In genomic region chr12:70920251-70920851, GRCh38 we compare ENCODE assay signal across 9 cellular contexts. TPM values are rescaled to one million over a fixed set of nuclear protein-coding genes. Genes with fewer than 3 reads are reported as not detected.
DNase-seq lines count a peak whose midpoint lies in the region; ATAC-seq and TF ChIP-seq lines count a peak whose summit lies in the region.
"Had no signal": no experiment of that assay in that cellular context is flagged by ENCODE, and none has a peak within 500 bp of the region (broad histone marks: within the 10 kb centered on the region; RNA-seq: fewer than 3 reads in every experiment).

Gene PTPRR (minus strand): TSS chr12:70920738. CDS start chr12:70920390, 348 bp downstream.

- no peak for TF ChIP-seq CTCF in suprapubic skin (IDR thresholded peaks at IDR 0.05)
- TF ChIP-seq CTCF in Caco-2 (IDR thresholded peaks at IDR 0.05; ENCODE audit: insufficient read depth in 1 of 2, low read depth in 1 of 2, low read length in 1 of 2, severe bottlenecking in 1 of 2, unreplicated experiment in 1 of 2): no peak

- H3K27ac Mint-ChIP-seq in Caco-2 (ENCODE audit: unreplicated experiment): no peak within 1 kb of the TSS

- H3K9me3 ChIP-seq in iPS-20b (ENCODE audit: insufficient read depth, low read depth, low read length) (no peaks in the 10 kb centered on the region), suprapubic skin (no peaks in the 10 kb centered on the region), Caco-2 (no peaks in the 10 kb centered on the region)

- peak; percentile 10 for DNase-seq in NCI-H1092 (lab: John Stamatoyannopoulos, UW)
- DNase-seq in SK-N-DZ (ENCODE audit: low spot score): peak; percentile 75
- no peak for DNase-seq in suprapubic skin (ENCODE audit: low spot score in 2 of 2)
- no peak for DNase-seq in Caco-2
- DNase-seq in LoVo (ENCODE audit: low spot score): no peak
- no peak for DNase-seq in 8988T

- no peak for TF ChIP-seq EP300 in suprapubic skin (IDR thresholded peaks at IDR 0.05)

- no peak within 1 kb of the TSS for H3K27ac ChIP-seq in iPS-20b (ENCODE audit: low read length)
- H3K27ac ChIP-seq in suprapubic skin: no peak within 1 kb of the TSS

- H3K4me3 ChIP-seq in iPS-20b (ENCODE audit: low read length): peak within 1 kb of the TSS; percentile 72
- peak within 1 kb of the TSS; percentile 9 for H3K4me3 ChIP-seq in suprapubic skin
- no peak within 1 kb of the TSS for H3K4me3 ChIP-seq in Caco-2 (ENCODE audit: low read depth, low read length)

- H3K9ac ChIP-seq in iPS-20b (ENCODE audit: low read depth, low read length): peak within 1 kb of the TSS; percentile 3; the same call in 1 of the 2 replicates

- H3K4me1 ChIP-seq in iPS-20b (ENCODE audit: insufficient read depth, low read length) (peaks cover 7% of the 10 kb centered on the region; the same call in 1 of the 2 replicates), suprapubic skin (peaks cover 4% of the 10 kb centered on the region), Caco-2 (no peaks in the 10 kb centered on the region)

- WGBS in suprapubic skin: 6% methylated on average over 20 of the region's 29 CpGs

- H3K27me3 ChIP-seq in iPS-20b (ENCODE audit: insufficient read depth, low read length) (peaks cover 28% of the 10 kb centered on the region), suprapubic skin (peaks cover 26% of the 10 kb centered on the region), Caco-2 (replicated peaks; ENCODE audit: control insufficient read depth, insufficient read depth, low read length) (no peaks in the 10 kb centered on the region; the same call in 1 of the 2 replicates)

- CTCF ChIA-PET in Caco-2 (lab: Charles Lee): no interaction called here

- no peaks in the 10 kb centered on the region for H3K36me3 Mint-ChIP-seq in Caco-2 (ENCODE audit: insufficient read depth, unreplicated experiment)

- H3K36me3 ChIP-seq in iPS-20b (ENCODE audit: insufficient read depth, low read depth, low read length) (no peaks in the 10 kb centered on the region), suprapubic skin (no peaks in the 10 kb centered on the region), Caco-2 (ENCODE audit: control insufficient read depth, insufficient read depth, low read length) (no peaks in the 10 kb centered on the region)

- intact Hi-C loops in Caco-2 (cut with micrococcal nuclease; ENCODE audit: unreplicated experiment): no loop called here

- BruUV-seq in Caco-2 (replicated peaks; lab: Mats Ljungman, UMichigan): no TSS peak

- H3K4me3 Mint-ChIP-seq in Caco-2 (ENCODE audit: unreplicated experiment): no peak within 1 kb of the TSS

- H3K4me1 Mint-ChIP-seq in Caco-2 (ENCODE audit: low read depth, unreplicated experiment): no peaks in the 10 kb centered on the region

- POLR2A ChIA-PET in Caco-2 (lab: Charles Lee): no interaction called here

- H3K27me3 Mint-ChIP-seq in Caco-2 (ENCODE audit: insufficient read depth, unreplicated experiment): peaks cover 3% of the 10 kb centered on the region

- no peak for ATAC-seq in GM21529 (IDR thresholded peaks at IDR 0.05; ENCODE audit: unreplicated experiment)

- TF ChIP-seq POLR2A in suprapubic skin (IDR thresholded peaks at IDR 0.05): no peak

- H3K9me3 Mint-ChIP-seq in Caco-2 (ENCODE audit: unreplicated experiment): no peaks in the 10 kb centered on the region

RNA-seq across cellular contexts. Expression of gene PTPRR, which starts in this region (rescaled TPM):
- 2.2 and 2.6 TPM in 2 replicates for polyA plus RNA-seq in SK-N-DZ (2014; cell fraction: cytosol; rRNA removed)
- 1.2 and 5.6 TPM in 2 replicates for polyA plus RNA-seq in SK-N-DZ (2014; cell fraction: nucleus; rRNA removed)
- total RNA-seq in suprapubic skin: not detected
- 1.3 and 1.9 TPM in 2 replicates for total RNA-seq in Caco-2 (2022)
- total RNA-seq: mononuclear cell had no signal

Comparison
In these comparisons a context has a peak if more than half of its experiments do, and no peak if none do; other contexts are left out.
1. DNase-seq: peak in NCI-H1092 (single experiment) and SK-N-DZ (single experiment); none in suprapubic skin (0 of 2), Caco-2 (0 of 2), LoVo (single experiment) and 8988T (single experiment).